10 cellular contexts compared by ENCODE assay signal in the genomic region with DNA sequence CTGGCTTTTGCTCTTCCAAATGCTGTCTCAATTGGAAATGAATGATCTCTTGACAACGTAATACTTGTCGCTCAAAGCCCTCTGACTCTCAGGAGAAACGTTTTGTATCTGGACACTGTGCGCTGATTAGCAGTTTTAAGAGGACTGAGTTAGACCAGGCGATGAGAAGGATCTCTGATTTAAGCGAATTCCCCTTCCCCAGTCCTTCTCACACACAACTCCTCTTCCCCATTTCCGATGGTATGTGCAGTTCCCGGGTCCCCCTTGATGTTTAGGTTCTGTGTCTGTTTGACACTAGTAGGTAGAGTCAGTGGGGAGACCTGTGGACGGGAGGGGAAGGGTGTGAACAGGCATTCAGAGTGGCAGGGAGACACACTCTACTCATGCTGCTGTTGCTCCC. TPM values are rescaled to one million over a fixed set of nuclear protein-coding genes. Genes with fewer than 3 reads are reported as not detected.
DNase-seq lines count a peak whose midpoint lies in the region; ATAC-seq and TF ChIP-seq lines count a peak whose summit lies in the region.
"Had no signal": no experiment of that assay in that cellular context is flagged by ENCODE, and none has a peak within 500 bp of the region (broad histone marks: within the 10 kb centered on the region; RNA-seq: fewer than 3 reads in every experiment).

No MANE protein-coding gene starts in this region.

- H3K4me3 ChIP-seq in CD8-positive, alpha-beta T cell (ENCODE audit: low read depth, low read length), result no peak overlapping the region
- H3K4me3 ChIP-seq in HEK293 (ENCODE audit: low read depth, low read length) (no peak overlapping the region), sigmoid colon (no peak overlapping the region)

- no peaks in the 10 kb centered on the region for H3K27me3 ChIP-seq in CD8-positive, alpha-beta T cell (ENCODE audit: insufficient read depth, low read length)
- H3K27me3 ChIP-seq in sigmoid colon, result no peaks in the 10 kb centered on the region

- no peak for TF ChIP-seq CTCF in CD8-positive, alpha-beta T cell (IDR thresholded peaks at IDR 0.05)
- no peak for TF ChIP-seq CTCF in HEK293 (tag by site-specific recombination; IDR thresholded peaks at IDR 0.05)
- TF ChIP-seq CTCF in MCF 10A (IDR thresholded peaks at IDR 0.05; ENCODE audit: unreplicated experiment), result no peak
- TF ChIP-seq CTCF in sigmoid colon (IDR thresholded peaks at IDR 0.05), result no peak

- no peaks in the 10 kb centered on the region for H3K9me3 Mint-ChIP-seq in CD8-positive, alpha-beta T cell
- no peaks in the 10 kb centered on the region for H3K9me3 Mint-ChIP-seq in MCF 10A (ENCODE audit: unreplicated experiment)
- no peaks in the 10 kb centered on the region for H3K9me3 Mint-ChIP-seq in natural killer cell treated with Interleukin-12 subunit alpha and Interleukin-12 subunit beta and Interleukin-15 and Interleukin-18, amount 100 ng/mL, for 72 hours

- TF ChIP-seq EP300 in sigmoid colon (IDR thresholded peaks at IDR 0.05), result no peak

- H3K27ac Mint-ChIP-seq in CD8-positive, alpha-beta T cell, result no peak overlapping the region
- H3K27ac Mint-ChIP-seq in MCF 10A (ENCODE audit: low read depth, unreplicated experiment), result no peak overlapping the region
- peak overlapping the region in 1 of 2 donors; percentile 92 for H3K27ac Mint-ChIP-seq in natural killer cell treated with Interleukin-12 subunit alpha and Interleukin-12 subunit beta and Interleukin-15 and Interleukin-18, amount 100 ng/mL, for 72 hours
- H3K27ac Mint-ChIP-seq: H9 had no signal

- no peak for DNase-seq in CD8-positive, alpha-beta T cell
- DNase-seq in MCF 10A (ENCODE audit: unreplicated experiment), result no peak
- DNase-seq in natural killer cell treated with Interleukin-12 subunit alpha and Interleukin-12 subunit beta and Interleukin-15 and Interleukin-18, amount 100 ng/mL, for 72 hours (ENCODE audit: low spot score), result no peak
- DNase-seq in sigmoid colon, result no peak
- no peak for DNase-seq in KG1 (lab: John Stamatoyannopoulos, UW)
- DNase-seq: activated naive CD4-positive, alpha-beta T cell treated with Interleukin-2 at 50 U/mL for 16 hours; H9 had no signal

- H3K36me3 Mint-ChIP-seq in CD8-positive, alpha-beta T cell, result peaks cover 4% of the 10 kb centered on the region
- no peaks in the 10 kb centered on the region for H3K36me3 Mint-ChIP-seq in MCF 10A (ENCODE audit: insufficient read depth, unreplicated experiment)
- H3K36me3 Mint-ChIP-seq in natural killer cell treated with Interleukin-12 subunit alpha and Interleukin-12 subunit beta and Interleukin-15 and Interleukin-18, amount 100 ng/mL, for 72 hours, result no peaks in the 10 kb centered on the region

- no peak for TF ChIP-seq POLR2A in sigmoid colon (IDR thresholded peaks at IDR 0.05)

- no TSS peak for BruUV-seq in MCF 10A (replicated peaks; lab: Mats Ljungman, UMichigan)

- H3K4me1 Mint-ChIP-seq in CD8-positive, alpha-beta T cell (ENCODE audit: low read depth), result peaks cover 22% of the 10 kb centered on the region
- peaks cover 21% of the 10 kb centered on the region for H3K4me1 Mint-ChIP-seq in MCF 10A (ENCODE audit: insufficient read depth, unreplicated experiment)
- H3K4me1 Mint-ChIP-seq in natural killer cell treated with Interleukin-12 subunit alpha and Interleukin-12 subunit beta and Interleukin-15 and Interleukin-18, amount 100 ng/mL, for 72 hours (ENCODE audit: low read depth in 2 of 2), result peaks cover 25 to 27% of the 10 kb centered on the region in 2 donors

- CTCF ChIA-PET in CD8-positive, alpha-beta T cell (lab: Charles Lee), result interaction anchor here (1.0 kb wide), 1 partner anchor 13 kb away, joined by 4 read pairs; no protein-coding TSS in a partner anchor
- CTCF ChIA-PET in HEK293 (lab: Yijun Ruan, JAX) (interaction anchor here (0.6 to 1.0 kb wide), 3 partner anchors 21 to 52 kb away, joined by 3 read pairs; no protein-coding TSS in a partner anchor), MCF 10A (lab: Yijun Ruan, JAX) (no interaction called here)

- intact Hi-C loops in CD8-positive, alpha-beta T cell (cut with DNase I, micrococcal nuclease), result loop anchor here (5.0 to 10.0 kb wide), 6 partner anchors 181 to 696 kb away; a partner anchor contains a TSS
- intact Hi-C loops in MCF 10A (cut with micrococcal nuclease), result loop anchor here (5.0 kb wide), 1 partner anchor 169 kb away; no protein-coding TSS in a partner anchor
- intact Hi-C loops in sigmoid colon (cut with DNase I), result no loop called here

- peaks cover 10% of the 10 kb centered on the region for H3K4me1 ChIP-seq in CD8-positive, alpha-beta T cell (ENCODE audit: insufficient read depth, low read length)
- peaks cover 7% of the 10 kb centered on the region; the same call in 1 of the 2 replicates for H3K4me1 ChIP-seq in HEK293 (ENCODE audit: control insufficient read depth, insufficient read depth, low read length)
- H3K4me1 ChIP-seq in sigmoid colon, result peaks cover 0 to 22% (median 12%) of the 10 kb centered on the region in 4 donors

- H3K4me3 Mint-ChIP-seq in CD8-positive, alpha-beta T cell, result peak overlapping the region; percentile 45
- peak overlapping the region; percentile 17 for H3K4me3 Mint-ChIP-seq in MCF 10A (ENCODE audit: unreplicated experiment)
- H3K4me3 Mint-ChIP-seq in natural killer cell treated with Interleukin-12 subunit alpha and Interleukin-12 subunit beta and Interleukin-15 and Interleukin-18, amount 100 ng/mL, for 72 hours, result peak overlapping the region; percentile 87

- no peaks in the 10 kb centered on the region for H3K36me3 ChIP-seq in CD8-positive, alpha-beta T cell (ENCODE audit: insufficient read depth, low read length)
- no peaks in the 10 kb centered on the region for H3K36me3 ChIP-seq in HEK293 (ENCODE audit: control insufficient read depth in 2 of 2, insufficient read depth in 1 of 2, low read length in 2 of 2)
- no peaks in the 10 kb centered on the region for H3K36me3 ChIP-seq in sigmoid colon

- H3K9me3 ChIP-seq in CD8-positive, alpha-beta T cell (ENCODE audit: low read length), result no peaks in the 10 kb centered on the region
- H3K9me3 ChIP-seq in HEK293 (ENCODE audit: control insufficient read depth, insufficient read depth, low read depth, low read length) (no peaks in the 10 kb centered on the region), sigmoid colon (no peaks in the 10 kb centered on the region)

- WGBS in sigmoid colon, 2 donors, result 85 to 87% methylated on average over 9 of the region's 9 CpGs

- no peaks in the 10 kb centered on the region for H3K27me3 Mint-ChIP-seq in CD8-positive, alpha-beta T cell (ENCODE audit: low read depth)
- no peaks in the 10 kb centered on the region for H3K27me3 Mint-ChIP-seq in MCF 10A (ENCODE audit: insufficient read depth, unreplicated experiment)
- no peaks in the 10 kb centered on the region for H3K27me3 Mint-ChIP-seq in natural killer cell treated with Interleukin-12 subunit alpha and Interleukin-12 subunit beta and Interleukin-15 and Interleukin-18, amount 100 ng/mL, for 72 hours

- no peak overlapping the region for H3K27ac ChIP-seq in CD8-positive, alpha-beta T cell (ENCODE audit: low read depth, low read length)
- no peak overlapping the region for H3K27ac ChIP-seq in HEK293 (ENCODE audit: extremely low read depth, low read depth, low read length)
- H3K27ac ChIP-seq in sigmoid colon, result no peak overlapping the region
- H3K27ac ChIP-seq: KMS-11 had no signal

- no peak for ATAC-seq in CD8-positive, alpha-beta T cell
- ATAC-seq in natural killer cell treated with Interleukin-12 subunit alpha and Interleukin-12 subunit beta and Interleukin-15 and Interleukin-18, amount 100 ng/mL, for 72 hours, result no peak
- no peak for ATAC-seq in HG02610 (IDR thresholded peaks at IDR 0.05; ENCODE audit: unreplicated experiment)

- POLR2A ChIA-PET in CD8-positive, alpha-beta T cell (lab: Charles Lee), result no interaction called here
- POLR2A ChIA-PET in HEK293 (lab: Yijun Ruan, JAX), result no interaction called here
- POLR2A ChIA-PET in MCF 10A (lab: Yijun Ruan, JAX), result interaction anchor here (1.7 kb wide), 1 partner anchor 60 kb away, joined by 7 read pairs; a partner anchor contains a TSS

TF ChIP-seq in HEK293, 187 proteins besides CTCF, POLR2A, EP300 and RAD21:
- TF ChIP-seq KLF16 (tag by site-specific recombination; IDR thresholded peaks at IDR 0.05), result no peak
- TF ChIP-seq, protein P1, sequence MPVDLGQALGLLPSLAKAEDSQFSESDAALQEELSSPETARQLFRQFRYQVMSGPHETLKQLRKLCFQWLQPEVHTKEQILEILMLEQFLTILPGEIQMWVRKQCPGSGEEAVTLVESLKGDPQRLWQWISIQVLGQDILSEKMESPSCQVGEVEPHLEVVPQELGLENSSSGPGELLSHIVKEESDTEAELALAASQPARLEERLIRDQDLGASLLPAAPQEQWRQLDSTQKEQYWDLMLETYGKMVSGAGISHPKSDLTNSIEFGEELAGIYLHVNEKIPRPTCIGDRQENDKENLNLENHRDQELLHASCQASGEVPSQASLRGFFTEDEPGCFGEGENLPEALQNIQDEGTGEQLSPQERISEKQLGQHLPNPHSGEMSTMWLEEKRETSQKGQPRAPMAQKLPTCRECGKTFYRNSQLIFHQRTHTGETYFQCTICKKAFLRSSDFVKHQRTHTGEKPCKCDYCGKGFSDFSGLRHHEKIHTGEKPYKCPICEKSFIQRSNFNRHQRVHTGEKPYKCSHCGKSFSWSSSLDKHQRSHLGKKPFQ (tag by site-specific recombination; IDR thresholded peaks at IDR 0.05), result peak; percentile 73
TF ChIP-seq in HEK293: peak in this region for 1.

RNA-seq across cellular contexts. Expression of a gene that starts 2.5 kb away (rescaled TPM):
- total RNA-seq in CD8-positive, alpha-beta T cell, result 1 to 10 TPM; 2.3 to 2.6 TPM
- 3.2 and 4.6 TPM in 2 replicates for total RNA-seq in MCF 10A (2022)
- 10 to 100 TPM in 1 of 2 donors, 1 to 10 TPM in 1; 6.9 to 10.9 TPM for total RNA-seq in natural killer cell treated with Interleukin-12 subunit alpha and Interleukin-12 subunit beta and Interleukin-15 and Interleukin-18, amount 100 ng/mL, for 72 hours
- 10 to 100 TPM in 2 of 4 donors, 1 to 10 TPM in 2; 7.5 to 12.6 (median 10.7) TPM for total RNA-seq in sigmoid colon
- 1 to 10 TPM; 2.4 to 9.6 (median 2.8) TPM for polyA plus RNA-seq in sigmoid colon

Comparison
In these comparisons a context has a peak if more than half of its experiments do, and no peak if none do; other contexts are left out.
1. H3K4me3 Mint-ChIP-seq: peak in every context shown above with its lines; median percentile 87 in natural killer cell treated with Interleukin-12 subunit alpha and Interleukin-12 subunit beta and Interleukin-15 and Interleukin-18, amount 100 ng/mL, for 72 hours; 45 in CD8-positive, alpha-beta T cell; 17 in MCF 10A.